19 cellular contexts compared by ENCODE assay signal in the genomic region with DNA sequence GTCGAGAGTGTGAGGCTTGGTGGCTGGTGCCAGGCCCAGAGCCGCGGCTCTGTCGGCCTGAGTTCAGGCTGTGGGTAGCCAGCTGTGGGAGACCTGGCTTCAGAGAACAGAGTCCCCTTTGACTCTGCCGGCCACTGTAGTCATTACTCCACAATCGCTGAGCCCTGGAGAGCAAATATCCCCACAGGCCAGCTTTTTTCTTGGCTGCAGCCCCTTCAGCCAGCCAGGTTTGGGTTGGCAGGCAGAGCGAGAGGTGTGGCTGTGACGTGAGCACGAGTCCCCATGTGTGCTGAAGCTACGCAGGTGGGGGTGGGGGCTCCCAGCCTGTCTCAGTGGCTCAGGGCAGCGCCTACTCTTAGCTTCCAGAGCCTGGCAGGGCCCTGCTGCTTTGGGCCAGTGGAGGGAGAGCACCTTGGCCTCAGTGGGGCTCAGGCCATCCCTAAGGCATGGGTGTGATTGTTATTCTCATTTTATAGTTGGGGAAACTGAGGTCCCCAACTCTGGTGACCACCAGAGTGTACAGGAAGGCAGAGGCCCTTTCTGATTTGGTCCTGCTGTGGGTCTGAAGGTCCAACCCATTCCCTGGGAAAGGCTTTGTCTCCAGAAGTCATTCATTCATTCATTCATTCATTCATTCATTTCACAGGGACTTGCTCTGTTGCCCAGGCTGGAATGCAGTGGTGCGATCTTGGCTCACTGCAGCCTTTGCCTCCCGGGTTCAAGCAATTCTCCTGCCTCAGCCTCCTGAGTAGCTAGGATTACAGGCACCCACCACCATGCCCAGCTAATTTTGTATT. TPM values are rescaled to one million over a fixed set of nuclear protein-coding genes. Genes with fewer than 3 reads are reported as not detected.
DNase-seq lines count a peak whose midpoint lies in the region; ATAC-seq and TF ChIP-seq lines count a peak whose summit lies in the region.
"Had no signal": no experiment of that assay in that cellular context is flagged by ENCODE, and none has a peak within 500 bp of the region (broad histone marks: within the 10 kb centered on the region; RNA-seq: fewer than 3 reads in every experiment).

No MANE protein-coding gene starts in this region.

- peak overlapping the region; percentile 88 for H3K27ac Mint-ChIP-seq in progenitor cell of endocrine pancreas
- H3K27ac Mint-ChIP-seq in activated CD8-positive, alpha-beta T cell treated with anti-CD3 and anti-CD28 coated beads for 36 hours = no peak overlapping the region
- H3K27ac Mint-ChIP-seq: activated CD4-positive, alpha-beta T cell treated with anti-CD3 and anti-CD28 coated beads, Interleukin-2, amount 10 ng/mL, durations not matched to agents 7 days and 5 days; activated naive CD4-positive, alpha-beta T cell treated with anti-CD3 and anti-CD28 coated beads, Interleukin-2, amount 10 ng/mL, durations not matched to agents 7 days and 5 days; brain; memory B cell had no signal

- peaks cover 2% of the 10 kb centered on the region for H3K27me3 Mint-ChIP-seq in progenitor cell of endocrine pancreas
- H3K27me3 Mint-ChIP-seq in activated CD8-positive, alpha-beta T cell treated with anti-CD3 and anti-CD28 coated beads for 36 hours = no peaks in the 10 kb centered on the region
- H3K27me3 Mint-ChIP-seq: activated CD4-positive, alpha-beta T cell treated with anti-CD3 and anti-CD28 coated beads, Interleukin-2, amount 10 ng/mL, durations not matched to agents 7 days and 5 days had no signal

- H3K4me2 ChIP-seq in PC-3 (ENCODE audit: low read length) = no peak overlapping the region

- intact Hi-C loops in left lung (cut with DNase I) = loop anchor here in 1 of 2 donors (10.0 kb wide), 1 partner anchor 163 kb away; no protein-coding TSS in a partner anchor
- intact Hi-C loops in PC-3 (cut with micrococcal nuclease) = no loop called here
- intact Hi-C loops in activated CD8-positive, alpha-beta T cell treated with anti-CD3 and anti-CD28 coated beads for 36 hours (cut with micrococcal nuclease) = no loop called here

- no peak overlapping the region for H3K4me3 ChIP-seq in H7 (ENCODE audit: insufficient read depth, low read depth, low read length)
- H3K4me3 ChIP-seq in left lung = no peak overlapping the region
- no peak overlapping the region for H3K4me3 ChIP-seq in PC-3 (ENCODE audit: low read length)

- POLR2A ChIA-PET in PC-3 (lab: Charles Lee; ENCODE audit: unreplicated experiment) (no interaction called here), GM10248 (lab: Yijun Ruan, JAX) (no interaction called here)
- POLR2A ChIA-PET in activated CD8-positive, alpha-beta T cell treated with anti-CD3 and anti-CD28 coated beads for 36 hours (lab: Charles Lee) = interaction anchor here (1.3 kb wide), 1 partner anchor 116 kb away, joined by 3 read pairs; no protein-coding TSS in a partner anchor

- no peaks in the 10 kb centered on the region for H3K79me2 ChIP-seq in PC-3 (ENCODE audit: low read length)

- no peak overlapping the region for H3K27ac ChIP-seq in left lung
- H3K27ac ChIP-seq in PC-3 (ENCODE audit: low read length) = no peak overlapping the region
- H3K27ac ChIP-seq: epithelial cell of prostate had no signal

- no peaks in the 10 kb centered on the region for H3K36me3 Mint-ChIP-seq in progenitor cell of endocrine pancreas (ENCODE audit: insufficient read depth)
- no peaks in the 10 kb centered on the region for H3K36me3 Mint-ChIP-seq in activated CD8-positive, alpha-beta T cell treated with anti-CD3 and anti-CD28 coated beads for 36 hours (ENCODE audit: low read depth)
- H3K36me3 Mint-ChIP-seq: brain, memory B cell had no signal

- H4K20me1 ChIP-seq in PC-3 (ENCODE audit: low read length) = no peaks in the 10 kb centered on the region

- no TSS peak for BruUV-seq in PC-3 (replicated peaks; lab: Mats Ljungman, UMichigan)

- H3F3A ChIP-seq in PC-3 (ENCODE audit: low read length, unreplicated experiment) = no peaks in the 10 kb centered on the region

- H3K9me3 ChIP-seq in left lung (no peaks in the 10 kb centered on the region), PC-3 (ENCODE audit: low read length) (no peaks in the 10 kb centered on the region)

- no peak overlapping the region for H3K4me3 Mint-ChIP-seq in progenitor cell of endocrine pancreas (ENCODE audit: low read depth)
- H3K4me3 Mint-ChIP-seq in activated CD8-positive, alpha-beta T cell treated with anti-CD3 and anti-CD28 coated beads for 36 hours = no peak overlapping the region
- H3K4me3 Mint-ChIP-seq: activated CD4-positive, alpha-beta T cell treated with anti-CD3 and anti-CD28 coated beads, Interleukin-2, amount 10 ng/mL, durations not matched to agents 7 days and 5 days; activated naive CD4-positive, alpha-beta T cell treated with anti-CD3 and anti-CD28 coated beads, Interleukin-2, amount 10 ng/mL, durations not matched to agents 7 days and 5 days; brain; memory B cell had no signal

- H2AFZ ChIP-seq in PC-3 (ENCODE audit: low read length) = no peak overlapping the region

- peaks cover 5% of the 10 kb centered on the region for H3K4me1 Mint-ChIP-seq in progenitor cell of endocrine pancreas (ENCODE audit: low read depth)
- H3K4me1 Mint-ChIP-seq in activated CD8-positive, alpha-beta T cell treated with anti-CD3 and anti-CD28 coated beads for 36 hours (ENCODE audit: low read depth) = no peaks in the 10 kb centered on the region
- H3K4me1 Mint-ChIP-seq: brain had no signal

- no peaks in the 10 kb centered on the region for H3K27me3 ChIP-seq in H7 (ENCODE audit: control insufficient read depth, insufficient read depth, low read length)
- no peaks in the 10 kb centered on the region for H3K27me3 ChIP-seq in left lung
- H3K27me3 ChIP-seq in PC-3 (ENCODE audit: low read length) = no peaks in the 10 kb centered on the region

- H3K9me2 ChIP-seq in PC-3 (replicated peaks; ENCODE audit: low read length) = no peaks in the 10 kb centered on the region

- ATAC-seq in left lung (peak; percentile 83), PC-3 (no peak)
- ATAC-seq in activated CD8-positive, alpha-beta T cell treated with anti-CD3 and anti-CD28 coated beads for 36 hours = no peak
- ATAC-seq: sciatic nerve had no signal

- no peaks in the 10 kb centered on the region for H3K9me3 Mint-ChIP-seq in progenitor cell of endocrine pancreas (ENCODE audit: low read depth)
- no peaks in the 10 kb centered on the region for H3K9me3 Mint-ChIP-seq in activated CD8-positive, alpha-beta T cell treated with anti-CD3 and anti-CD28 coated beads for 36 hours
- H3K9me3 Mint-ChIP-seq: activated CD4-positive, alpha-beta T cell treated with anti-CD3 and anti-CD28 coated beads, Interleukin-2, amount 10 ng/mL, durations not matched to agents 7 days and 5 days; memory B cell had no signal

- CTCF ChIA-PET in PC-3 (lab: Charles Lee) (no interaction called here), GM10248 (lab: Yijun Ruan, JAX) (interaction anchor here (3.4 kb wide), 1 partner anchor 240 kb away, joined by 12 read pairs; no protein-coding TSS in a partner anchor)
- CTCF ChIA-PET in activated CD8-positive, alpha-beta T cell treated with anti-CD3 and anti-CD28 coated beads for 36 hours (lab: Charles Lee) = no interaction called here

- DNase-seq in H7 (peak; percentile 47), anterior cingulate cortex (lab: John Stamatoyannopoulos, UW) (peak in 32 of 58 donors; percentile 4 to 75 (median 23)), left lung (peak; percentile 43 to 76), progenitor cell of endocrine pancreas (ENCODE audit: low spot score, unreplicated experiment) (peak; percentile 52), PC-3 (no peak), NCI-H69 (lab: John Stamatoyannopoulos, UW) (no peak), GM10248 (ENCODE audit: extremely low spot score) (no peak)
- no peak for DNase-seq in activated CD8-positive, alpha-beta T cell treated with anti-CD3 and anti-CD28 coated beads for 36 hours
- DNase-seq: activated CD4-positive, alpha-beta T cell treated with anti-CD3 and anti-CD28 coated beads, Interleukin-2, amount 10 ng/mL, durations not matched to agents 7 days and 5 days; activated naive CD4-positive, alpha-beta T cell treated with anti-CD3 and anti-CD28 coated beads, Interleukin-2, amount 10 ng/mL, durations not matched to agents 7 days and 5 days; cortex of kidney; GDM1; NCI-H187 treated with DMSO at 0.1 percent for 48 hours; OCI-M1 had no signal

- no peak for TF ChIP-seq CTCF in left lung (IDR thresholded peaks at IDR 0.05)
- TF ChIP-seq CTCF in progenitor cell of endocrine pancreas (IDR thresholded peaks at IDR 0.05; ENCODE audit: unreplicated experiment) = peak; percentile 15
- TF ChIP-seq CTCF in PC-3 (conservative IDR thresholded peaks at IDR 0.05; ENCODE audit: low read depth, low read length) = no peak
- TF ChIP-seq CTCF in activated CD8-positive, alpha-beta T cell treated with anti-CD3 and anti-CD28 coated beads for 36 hours (IDR thresholded peaks at IDR 0.05) = no peak
- no peak for TF ChIP-seq CTCF in GM10248 (IDR thresholded peaks at IDR 0.05; ENCODE audit: control extremely low read depth, extremely low read depth, low read depth, missing control alignments)

- H3K36me3 ChIP-seq in H7 (replicated peaks; ENCODE audit: control insufficient read depth, insufficient read depth, low read length) (no peaks in the 10 kb centered on the region), left lung (no peaks in the 10 kb centered on the region), PC-3 (ENCODE audit: low read depth, low read length) (no peaks in the 10 kb centered on the region)

- no peak overlapping the region for H3K9ac ChIP-seq in PC-3 (ENCODE audit: low read length)

- peaks cover 3 to 34% of the 10 kb centered on the region in 2 donors for H3K4me1 ChIP-seq in left lung
- no peaks in the 10 kb centered on the region for H3K4me1 ChIP-seq in PC-3 (ENCODE audit: insufficient read depth, low read length)

RNA-seq across cellular contexts. Expression of gene LCTL, which starts 45.7 kb away (rescaled TPM):
- 1.9 TPM in 2 replicates for total RNA-seq in H7 (2014; rRNA removed; shearing (Covaris generic))
- under 1 TPM in 1 of 2 donors, not detected in 1; 0.26 TPM for total RNA-seq in left lung
- 1.5 and 1.8 TPM in 2 replicates for total RNA-seq in progenitor cell of endocrine pancreas
- not detected in 2 replicates for total RNA-seq in PC-3 (2014; rRNA removed)
- total RNA-seq in activated CD8-positive, alpha-beta T cell treated with anti-CD3 and anti-CD28 coated beads for 36 hours = not detected
- total RNA-seq: activated CD4-positive, alpha-beta T cell treated with anti-CD3 and anti-CD28 coated beads, Interleukin-2, amount 10 ng/mL, durations not matched to agents 7 days and 5 days; NCI-H460 had no signal

Comparison
In these comparisons a context has a peak if more than half of its experiments do, and no peak if none do; other contexts are left out.
1. DNase-seq: peak in H7 (single experiment), anterior cingulate cortex (32 of 58), left lung (2 of 2) and progenitor cell of endocrine pancreas (single experiment); none in PC-3 (single experiment), activated CD8-positive, alpha-beta T cell treated with anti-CD3 and anti-CD28 coated beads for 36 hours (single experiment), NCI-H69 (single experiment) and GM10248 (single experiment).